ENCODE assay signal across 30 cellular contexts in genomic region chr1:82273816-82274215, GRCh38.
DNase-seq lines count a peak whose midpoint lies in the region; ATAC-seq and TF ChIP-seq lines count a peak whose summit lies in the region.
"Had no signal": no experiment of that assay in that cellular context is flagged by ENCODE, and none has a peak within 500 bp of the region (broad histone marks: within the 10 kb centered on the region; RNA-seq: fewer than 3 reads in every experiment).

No MANE protein-coding gene starts in this region.

- H3K27me3 Mint-ChIP-seq in MCF 10A (ENCODE audit: insufficient read depth, unreplicated experiment): no peaks in the 10 kb centered on the region
- no peaks in the 10 kb centered on the region for H3K27me3 Mint-ChIP-seq in nephron (ENCODE audit: low read depth)
- no peaks in the 10 kb centered on the region for H3K27me3 Mint-ChIP-seq in activated T-helper 2 cell treated with anti-CD3 and anti-CD28 coated beads, Interferon-gamma antibody, Interleukin-2, Interleukin-4, amounts not matched to agents 10 μg/mL and 5 μg/mL and 100 μg/mL, durations not matched to agents 14 hours and 24 hours and 36 hours (ENCODE audit: low read depth)
- H3K27me3 Mint-ChIP-seq: activated CD4-positive, alpha-beta T cell treated with anti-CD3 and anti-CD28 coated beads, Interleukin-2, amount 10 ng/mL, durations not matched to agents 24 days and 14 days; activated naive CD8-positive, alpha-beta T cell treated with anti-CD3 and anti-CD28 coated beads, Interleukin-2, amount 10 ng/mL, durations not matched to agents 7 days and 5 days; CD4-positive, alpha-beta T cell; natural killer cell treated with Interleukin-12 subunit alpha and Interleukin-12 subunit beta and Interleukin-15 and Interleukin-18, amount 100 ng/mL, for 72 hours had no signal

- no peak overlapping the region for H3K27ac Mint-ChIP-seq in MCF 10A (ENCODE audit: low read depth, unreplicated experiment)
- peak overlapping the region in 2 of 3 experiments; percentile 22 to 40 for H3K27ac Mint-ChIP-seq in nephron
- no peak overlapping the region for H3K27ac Mint-ChIP-seq in activated T-helper 2 cell treated with anti-CD3 and anti-CD28 coated beads, Interferon-gamma antibody, Interleukin-2, Interleukin-4, amounts not matched to agents 10 μg/mL and 5 μg/mL and 100 μg/mL, durations not matched to agents 14 hours and 24 hours and 36 hours
- H3K27ac Mint-ChIP-seq: activated CD4-positive, alpha-beta T cell treated with anti-CD3 and anti-CD28 coated beads, Interleukin-2, amount 10 ng/mL, durations not matched to agents 24 days and 14 days; activated naive CD8-positive, alpha-beta T cell treated with anti-CD3 and anti-CD28 coated beads, Interleukin-2, amount 10 ng/mL, durations not matched to agents 7 days and 5 days; CD4-positive, alpha-beta T cell; HFFc6; mesothelial cell of epicardium; natural killer cell treated with Interleukin-12 subunit alpha and Interleukin-12 subunit beta and Interleukin-15 and Interleukin-18, amount 100 ng/mL, for 72 hours had no signal

- intact Hi-C loops in mammary epithelial cell (cut with micrococcal nuclease) (no loop called here), MCF 10A (cut with micrococcal nuclease) (no loop called here)
- intact Hi-C loops in activated T-helper 2 cell treated with anti-CD3 and anti-CD28 coated beads, Interferon-gamma antibody, Interleukin-2, Interleukin-4, amounts not matched to agents 10 μg/mL and 5 μg/mL and 100 μg/mL, durations not matched to agents 14 hours and 24 hours and 36 hours (cut with micrococcal nuclease): no loop called here

- ATAC-seq in HG02852 (IDR thresholded peaks at IDR 0.05; ENCODE audit: unreplicated experiment): no peak
- ATAC-seq: left lobe of liver; natural killer cell treated with Interleukin-12 subunit alpha and Interleukin-12 subunit beta and Interleukin-15 and Interleukin-18, amount 100 ng/mL, for 72 hours; right cardiac atrium had no signal

- H3K4me3 ChIP-seq in mammary epithelial cell (replicated peaks in 1 of 3; ENCODE audit: insufficient read depth in 1 of 3, low read depth in 2 of 3, low read length in 3 of 3) (no peak overlapping the region), epithelial cell of esophagus (ENCODE audit: low read length) (no peak overlapping the region)
- H3K4me3 ChIP-seq: testis had no signal

- H3K9me3 ChIP-seq in mammary epithelial cell (replicated peaks; ENCODE audit: insufficient read depth, low read length): no peaks in the 10 kb centered on the region
- H3K9me3 ChIP-seq: testis had no signal

- 22% methylated on average over 2 of the region's 2 CpGs for WGBS in mammary epithelial cell (ENCODE audit: low coverage, missing lambda C conversion rate)

- in situ Hi-C loops in mammary epithelial cell (cut with MboI; ENCODE audit: low sequenced_read_pairs in 2 of 2): no loop called here

- no peak for TF ChIP-seq CTCF in mammary epithelial cell (conservative IDR thresholded peaks at IDR 0.05 in 1 of 2, IDR thresholded peaks at IDR 0.05 in 1 of 2; ENCODE audit: extremely low read depth in 1 of 2, insufficient read depth in 1 of 2, low read depth in 1 of 2, low read length in 2 of 2)
- TF ChIP-seq CTCF in MCF 10A (IDR thresholded peaks at IDR 0.05; ENCODE audit: unreplicated experiment): no peak
- TF ChIP-seq CTCF in epithelial cell of esophagus (IDR thresholded peaks at IDR 0.05; ENCODE audit: insufficient read depth, low read depth, low read length, missing control alignments): no peak
- no peak for TF ChIP-seq CTCF in nephron (IDR thresholded peaks at IDR 0.05; ENCODE audit: unreplicated experiment in 3 of 3)
- no peak for TF ChIP-seq CTCF in GM10248 (IDR thresholded peaks at IDR 0.05; ENCODE audit: control extremely low read depth, extremely low read depth, low read depth, missing control alignments)

- no peak overlapping the region for H3K4me3 Mint-ChIP-seq in MCF 10A (ENCODE audit: unreplicated experiment)
- H3K4me3 Mint-ChIP-seq in nephron: no peak overlapping the region
- no peak overlapping the region for H3K4me3 Mint-ChIP-seq in activated T-helper 2 cell treated with anti-CD3 and anti-CD28 coated beads, Interferon-gamma antibody, Interleukin-2, Interleukin-4, amounts not matched to agents 10 μg/mL and 5 μg/mL and 100 μg/mL, durations not matched to agents 14 hours and 24 hours and 36 hours (ENCODE audit: low read depth)
- H3K4me3 Mint-ChIP-seq: activated CD4-positive, alpha-beta T cell treated with anti-CD3 and anti-CD28 coated beads, Interleukin-2, amount 10 ng/mL, durations not matched to agents 24 days and 14 days; activated naive CD8-positive, alpha-beta T cell treated with anti-CD3 and anti-CD28 coated beads, Interleukin-2, amount 10 ng/mL, durations not matched to agents 7 days and 5 days; CD4-positive, alpha-beta T cell; HFFc6; mesothelial cell of epicardium; natural killer cell treated with Interleukin-12 subunit alpha and Interleukin-12 subunit beta and Interleukin-15 and Interleukin-18, amount 100 ng/mL, for 72 hours had no signal

- no peaks in the 10 kb centered on the region for H3K27me3 ChIP-seq in mammary epithelial cell (ENCODE audit: insufficient read depth, low read length)
- H3K27me3 ChIP-seq: testis had no signal

- H3K9ac ChIP-seq in mammary epithelial cell (ENCODE audit: insufficient read depth, low read length): no peak overlapping the region

- H3K27ac ChIP-seq in mammary epithelial cell (ENCODE audit: insufficient read depth, low read depth, low read length): no peak overlapping the region
- H3K27ac ChIP-seq: testis had no signal

- BruUV-seq in mammary epithelial cell (replicated peaks; lab: Mats Ljungman, UMichigan): no TSS peak
- BruUV-seq in MCF 10A (replicated peaks; lab: Mats Ljungman, UMichigan): no TSS peak

- H3K79me2 ChIP-seq in mammary epithelial cell (ENCODE audit: insufficient read depth, low read length): no peaks in the 10 kb centered on the region

- H3K4me1 ChIP-seq in mammary epithelial cell (ENCODE audit: insufficient read depth, low read length): peaks cover 13% of the 10 kb centered on the region
- H3K4me1 ChIP-seq: testis had no signal

- dilution Hi-C loops in mammary epithelial cell (cut with HindIII; ENCODE audit: low sequenced_read_pairs): no loop called here

- H3K4me2 ChIP-seq in mammary epithelial cell (ENCODE audit: insufficient read depth, low read depth, low read length): no peak overlapping the region

- no peaks in the 10 kb centered on the region for H3K36me3 Mint-ChIP-seq in MCF 10A (ENCODE audit: insufficient read depth, unreplicated experiment)
- no peaks in the 10 kb centered on the region for H3K36me3 Mint-ChIP-seq in nephron (ENCODE audit: low read depth)
- no peaks in the 10 kb centered on the region for H3K36me3 Mint-ChIP-seq in activated T-helper 2 cell treated with anti-CD3 and anti-CD28 coated beads, Interferon-gamma antibody, Interleukin-2, Interleukin-4, amounts not matched to agents 10 μg/mL and 5 μg/mL and 100 μg/mL, durations not matched to agents 14 hours and 24 hours and 36 hours (ENCODE audit: low read depth)
- H3K36me3 Mint-ChIP-seq: activated naive CD8-positive, alpha-beta T cell treated with anti-CD3 and anti-CD28 coated beads, Interleukin-2, amount 10 ng/mL, durations not matched to agents 7 days and 5 days; mesothelial cell of epicardium; natural killer cell treated with Interleukin-12 subunit alpha and Interleukin-12 subunit beta and Interleukin-15 and Interleukin-18, amount 100 ng/mL, for 72 hours had no signal

- H3K9me3 Mint-ChIP-seq in MCF 10A (ENCODE audit: unreplicated experiment) (no peaks in the 10 kb centered on the region), nephron (no peaks in the 10 kb centered on the region)
- no peaks in the 10 kb centered on the region for H3K9me3 Mint-ChIP-seq in activated T-helper 2 cell treated with anti-CD3 and anti-CD28 coated beads, Interferon-gamma antibody, Interleukin-2, Interleukin-4, amounts not matched to agents 10 μg/mL and 5 μg/mL and 100 μg/mL, durations not matched to agents 14 hours and 24 hours and 36 hours
- H3K9me3 Mint-ChIP-seq: activated CD4-positive, alpha-beta T cell treated with anti-CD3 and anti-CD28 coated beads, Interleukin-2, amount 10 ng/mL, durations not matched to agents 24 days and 14 days; activated naive CD8-positive, alpha-beta T cell treated with anti-CD3 and anti-CD28 coated beads, Interleukin-2, amount 10 ng/mL, durations not matched to agents 7 days and 5 days; CD4-positive, alpha-beta T cell; mesothelial cell of epicardium had no signal

- H2AFZ ChIP-seq in mammary epithelial cell (ENCODE audit: low read depth, low read length): peak overlapping the region; percentile 10

- H4K20me1 ChIP-seq in mammary epithelial cell (ENCODE audit: insufficient read depth, low read length): no peaks in the 10 kb centered on the region

- CTCF ChIA-PET in mammary epithelial cell (lab: Charles Lee; ENCODE audit: low non-redundant PET): no interaction called here
- CTCF ChIA-PET in MCF 10A (lab: Yijun Ruan, JAX): no interaction called here
- CTCF ChIA-PET in GM10248 (lab: Yijun Ruan, JAX): no interaction called here

- H3K4me1 Mint-ChIP-seq in MCF 10A (ENCODE audit: insufficient read depth, unreplicated experiment) (peaks cover 17% of the 10 kb centered on the region), nephron (peaks cover 15% of the 10 kb centered on the region)
- no peaks in the 10 kb centered on the region for H3K4me1 Mint-ChIP-seq in activated T-helper 2 cell treated with anti-CD3 and anti-CD28 coated beads, Interferon-gamma antibody, Interleukin-2, Interleukin-4, amounts not matched to agents 10 μg/mL and 5 μg/mL and 100 μg/mL, durations not matched to agents 14 hours and 24 hours and 36 hours (ENCODE audit: low read depth)
- H3K4me1 Mint-ChIP-seq: activated CD4-positive, alpha-beta T cell treated with anti-CD3 and anti-CD28 coated beads, Interleukin-2, amount 10 ng/mL, durations not matched to agents 24 days and 14 days; activated naive CD8-positive, alpha-beta T cell treated with anti-CD3 and anti-CD28 coated beads, Interleukin-2, amount 10 ng/mL, durations not matched to agents 7 days and 5 days; mesothelial cell of epicardium had no signal

- DNase-seq in mammary epithelial cell (no peak), MCF 10A (ENCODE audit: unreplicated experiment) (no peak), epithelial cell of esophagus (ENCODE audit: low read depth) (peak; percentile 2), GM10248 (ENCODE audit: extremely low spot score) (no peak), OCI-M2 (lab: John Stamatoyannopoulos, UW; ENCODE audit: unreplicated experiment) (no peak)
- DNase-seq in activated T-helper 2 cell treated with anti-CD3 and anti-CD28 coated beads, Interferon-gamma antibody, Interleukin-2, Interleukin-4, amounts not matched to agents 10 μg/mL and 5 μg/mL and 100 μg/mL, durations not matched to agents 14 hours and 24 hours and 36 hours (ENCODE audit: low spot score): no peak
- DNase-seq: activated CD4-positive, alpha-beta T cell treated with anti-CD3 and anti-CD28 coated beads, Interleukin-2, amount 10 ng/mL, durations not matched to agents 24 days and 14 days; activated gamma-delta T cell; activated naive CD8-positive, alpha-beta T cell treated with anti-CD3 and anti-CD28 coated beads, Interleukin-2, amount 10 ng/mL, durations not matched to agents 7 days and 5 days; activated T-cell treated with anti-CD3 and anti-CD28 coated beads, Interleukin-2, amount 50 U/mL, for 1 hour; CD4-positive, alpha-beta T cell; cerebellar nuclear complex; effector CD8-positive, alpha-beta T cell; HFFc6; hippocampal formation; Kasumi-1; NCI-H524 treated with DMSO at 0.1 percent for 48 hours; NK-92 treated with Interleukin-12 subunit alpha and Interleukin-12 subunit beta, amount 100 ng/mL, for 24 hours; right cardiac atrium; Right ventricle myocardium superior; stimulated activated CD4-positive, alpha-beta T cell treated with anti-CD3 and anti-CD28 coated beads, Interleukin-15, amount 100 ng/mL, for 24 hours; stimulated activated naive CD4-positive, alpha-beta T cell treated with Interleukin-2 at 50 U/mL for 16 hours; SW 1271; T-helper 9 cell; testis had no signal

- POLR2A ChIA-PET in MCF 10A (lab: Yijun Ruan, JAX): interaction anchor here (1.1 kb wide), 1 partner anchor 10 kb away, joined by 3 read pairs; no protein-coding TSS in a partner anchor
- POLR2A ChIA-PET in GM10248 (lab: Yijun Ruan, JAX): no interaction called here

- no peaks in the 10 kb centered on the region for H3K36me3 ChIP-seq in mammary epithelial cell (ENCODE audit: insufficient read depth, low read length)

Comparison
In these comparisons a context has a peak if more than half of its experiments do, and no peak if none do; other contexts are left out.
1. H3K27ac Mint-ChIP-seq: peak in nephron (2 of 3); none in MCF 10A (single experiment) and activated T-helper 2 cell treated with anti-CD3 and anti-CD28 coated beads, Interferon-gamma antibody, Interleukin-2, Interleukin-4, amounts not matched to agents 10 μg/mL and 5 μg/mL and 100 μg/mL, durations not matched to agents 14 hours and 24 hours and 36 hours (single experiment).